Comparison of ENCODE assay signal across 1 cellular context in the genomic region with DNA sequence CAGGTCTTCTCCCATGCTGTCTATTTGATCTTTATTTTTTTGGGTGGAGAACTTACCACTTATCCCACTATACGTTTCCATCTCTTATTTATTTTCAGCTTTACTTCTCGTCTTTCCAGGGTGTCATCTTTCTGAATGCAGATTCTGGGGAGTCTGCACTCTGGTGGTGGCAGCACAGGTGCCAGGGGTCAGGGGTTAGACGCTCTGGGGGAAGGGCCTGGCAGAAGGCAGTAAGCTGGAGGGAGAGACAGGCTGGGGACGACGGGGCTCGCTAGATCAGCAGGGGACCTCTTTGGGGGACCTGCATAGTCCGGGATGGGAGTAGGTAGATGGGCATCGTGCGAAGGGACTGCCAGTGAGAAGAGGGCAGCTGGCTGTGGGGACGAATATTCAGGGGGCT.
TF ChIP-seq lines count a peak whose summit lies in the region.

No MANE protein-coding gene starts in this region.

TF ChIP-seq in H1, 55 proteins besides CTCF, POLR2A, EP300 and RAD21:
- TF ChIP-seq EZH2 (IDR thresholded peaks at IDR 0.05; ENCODE audit: low read depth, low read length, severe bottlenecking), result no peak
- TF ChIP-seq RFX5 (IDR thresholded peaks at IDR 0.05; ENCODE audit: borderline replicate concordance, low read depth, low read length), result no peak
- TF ChIP-seq EGR1 (IDR thresholded peaks at IDR 0.05; ENCODE audit: borderline replicate concordance, low read depth, low read length), result no peak
- TF ChIP-seq KDM4A (IDR thresholded peaks at IDR 0.05; ENCODE audit: low read depth, low read length, severe bottlenecking), result no peak
- no peak for TF ChIP-seq YY1 (IDR thresholded peaks at IDR 0.05; ENCODE audit: low read depth, low read length)
- no peak for TF ChIP-seq TBP (IDR thresholded peaks at IDR 0.05; ENCODE audit: low read depth, low read length)
- no peak for TF ChIP-seq SP4 (IDR thresholded peaks at IDR 0.05; ENCODE audit: low read length)
- TF ChIP-seq SAP30 (IDR thresholded peaks at IDR 0.05; ENCODE audit: insufficient read depth, insufficient replicate concordance, low read length), result no peak
- TF ChIP-seq GTF2F1 (IDR thresholded peaks at IDR 0.05; ENCODE audit: borderline replicate concordance, low read depth, low read length), result no peak
- no peak for TF ChIP-seq NRF1 (IDR thresholded peaks at IDR 0.05; ENCODE audit: low read depth, low read length)
- no peak for TF ChIP-seq CREB1 (IDR thresholded peaks at IDR 0.05)
- no peak for TF ChIP-seq CBX8 (IDR thresholded peaks at IDR 0.05; ENCODE audit: borderline replicate concordance, low read depth, low read length)
- no peak for TF ChIP-seq CTBP2 (IDR thresholded peaks at IDR 0.05; ENCODE audit: borderline replicate concordance, insufficient read depth, insufficient read length, low read length)
- TF ChIP-seq SIN3A (conservative IDR thresholded peaks at IDR 0.05 in 1 of 2, IDR thresholded peaks at IDR 0.05 in 1 of 2; ENCODE audit: low read depth in 1 of 2, low read length in 2 of 2), result no peak
- no peak for TF ChIP-seq SP1 (IDR thresholded peaks at IDR 0.05; ENCODE audit: low read depth, low read length)
TF ChIP-seq in H1: peak in this region for 0.
